Comparison of ENCODE assay signal across 1 cellular context in genomic region chr19:6372594-6373095, GRCh38.
TF ChIP-seq lines count a peak whose summit lies in the region.

Gene ALKBH7, plus strand, starts transcription at chr19:6372794. Its CDS starts 27 bp downstream, at chr19:6372821.

TF ChIP-seq in K562, 482 proteins besides CTCF, POLR2A, EP300 and RAD21 (continued from another document and continues in another):
- no peak for TF ChIP-seq FOXA3 (CRISPR knock-in tag; conservative IDR thresholded peaks at IDR 0.05 in 1 of 2, IDR thresholded peaks at IDR 0.05 in 1 of 2)
- TF ChIP-seq ZNF280A (IDR thresholded peaks at IDR 0.05; ENCODE audit: low read depth, partially characterized antibody): no peak
- TF ChIP-seq ZNF263 (CRISPR knock-in tag; IDR thresholded peaks at IDR 0.05; ENCODE audit: borderline replicate concordance): no peak
- TF ChIP-seq XRCC5 (IDR thresholded peaks at IDR 0.05; ENCODE audit: low read depth, low read length): 0 out of 2 replicates have a peak, but pooled peaks have one; percentile 21
- no peak for TF ChIP-seq NFE2 (IDR thresholded peaks at IDR 0.05; ENCODE audit: low read depth)
- no peak for TF ChIP-seq ZNF561 (CRISPR knock-in tag; conservative IDR thresholded peaks at IDR 0.05)
- TF ChIP-seq ZBTB9 (CRISPR knock-in tag; IDR thresholded peaks at IDR 0.05): no peak
- TF ChIP-seq, protein P1, sequence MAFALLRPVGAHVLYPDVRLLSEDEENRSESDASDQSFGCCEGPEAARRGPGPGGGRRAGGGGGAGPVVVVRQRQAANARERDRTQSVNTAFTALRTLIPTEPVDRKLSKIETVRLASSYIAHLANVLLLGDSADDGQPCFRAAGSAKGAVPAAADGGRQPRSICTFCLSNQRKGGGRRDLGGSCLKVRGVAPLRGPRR (CRISPR knock-in tag; IDR thresholded peaks at IDR 0.05): no peak
- no peak; the same call in 1 of the 2 replicates for TF ChIP-seq ZNF740 (CRISPR knock-in tag; IDR thresholded peaks at IDR 0.05)
- TF ChIP-seq ZNF740 (tag; IDR thresholded peaks at IDR 0.05): no peak
- no peak for TF ChIP-seq ZBTB49 (CRISPR knock-in tag; IDR thresholded peaks at IDR 0.05; ENCODE audit: borderline replicate concordance)
- no peak for TF ChIP-seq BRF1 (IDR thresholded peaks at IDR 0.05; ENCODE audit: borderline replicate concordance, extremely low read depth, insufficient read length)
- TF ChIP-seq HEY1 (CRISPR knock-in tag; IDR thresholded peaks at IDR 0.05; ENCODE audit: borderline replicate concordance): no peak
- TF ChIP-seq, protein P2, sequence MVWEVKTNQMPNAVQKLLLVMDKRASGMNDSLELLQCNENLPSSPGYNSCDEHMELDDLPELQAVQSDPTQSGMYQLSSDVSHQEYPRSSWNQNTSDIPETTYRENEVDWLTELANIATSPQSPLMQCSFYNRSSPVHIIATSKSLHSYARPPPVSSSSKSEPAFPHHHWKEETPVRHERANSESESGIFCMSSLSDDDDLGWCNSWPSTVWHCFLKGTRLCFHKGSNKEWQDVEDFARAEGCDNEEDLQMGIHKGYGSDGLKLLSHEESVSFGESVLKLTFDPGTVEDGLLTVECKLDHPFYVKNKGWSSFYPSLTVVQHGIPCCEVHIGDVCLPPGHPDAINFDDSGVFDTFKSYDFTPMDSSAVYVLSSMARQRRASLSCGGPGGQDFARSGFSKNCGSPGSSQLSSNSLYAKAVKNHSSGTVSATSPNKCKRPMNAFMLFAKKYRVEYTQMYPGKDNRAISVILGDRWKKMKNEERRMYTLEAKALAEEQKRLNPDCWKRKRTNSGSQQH (CRISPR knock-in tag; IDR thresholded peaks at IDR 0.05): no peak
- no peak for TF ChIP-seq ZNF695 (CRISPR knock-in tag; IDR thresholded peaks at IDR 0.05)
- TF ChIP-seq DACH1 (IDR thresholded peaks at IDR 0.05; ENCODE audit: partially characterized antibody): peak; percentile 14
- no peak for TF ChIP-seq FOXO4 (CRISPR knock-in tag; IDR thresholded peaks at IDR 0.05)
- TF ChIP-seq KLF13 (tag; IDR thresholded peaks at IDR 0.05; ENCODE audit: borderline replicate concordance, low read depth): no peak
- 0 out of 2 replicates have a peak, but pooled peaks have one; percentile 37 for TF ChIP-seq PHF21A (IDR thresholded peaks at IDR 0.05; ENCODE audit: borderline replicate concordance, low read depth)
- TF ChIP-seq FOS (IDR thresholded peaks at IDR 0.05; ENCODE audit: extremely low read depth, insufficient read length): peak; percentile 100
- TF ChIP-seq ZKSCAN3 (CRISPR knock-in tag; IDR thresholded peaks at IDR 0.05): no peak
- peak; percentile 98 for TF ChIP-seq SP1 (CRISPR knock-in tag; IDR thresholded peaks at IDR 0.05)
- no peak for TF ChIP-seq BRD4 (IDR thresholded peaks at IDR 0.05)
- no peak for TF ChIP-seq TCF7L2 (IDR thresholded peaks at IDR 0.05; ENCODE audit: low read depth, low read length)
- TF ChIP-seq ZZZ3 (IDR thresholded peaks at IDR 0.05): no peak
- no peak for TF ChIP-seq KAT8 (IDR thresholded peaks at IDR 0.05; ENCODE audit: low read depth)
- no peak for TF ChIP-seq ZNF76 (CRISPR knock-in tag; IDR thresholded peaks at IDR 0.05; ENCODE audit: borderline replicate concordance)
- no peak for TF ChIP-seq MCM3 (IDR thresholded peaks at IDR 0.05)
- no peak for TF ChIP-seq MAFG (tag; conservative IDR thresholded peaks at IDR 0.05)
- no peak for TF ChIP-seq SNRNP70 (optimal IDR thresholded peaks at IDR 0.05; ENCODE audit: low read depth, low read length)
- TF ChIP-seq ZNF354B (CRISPR knock-in tag; IDR thresholded peaks at IDR 0.05): no peak
- TF ChIP-seq, protein P3, sequence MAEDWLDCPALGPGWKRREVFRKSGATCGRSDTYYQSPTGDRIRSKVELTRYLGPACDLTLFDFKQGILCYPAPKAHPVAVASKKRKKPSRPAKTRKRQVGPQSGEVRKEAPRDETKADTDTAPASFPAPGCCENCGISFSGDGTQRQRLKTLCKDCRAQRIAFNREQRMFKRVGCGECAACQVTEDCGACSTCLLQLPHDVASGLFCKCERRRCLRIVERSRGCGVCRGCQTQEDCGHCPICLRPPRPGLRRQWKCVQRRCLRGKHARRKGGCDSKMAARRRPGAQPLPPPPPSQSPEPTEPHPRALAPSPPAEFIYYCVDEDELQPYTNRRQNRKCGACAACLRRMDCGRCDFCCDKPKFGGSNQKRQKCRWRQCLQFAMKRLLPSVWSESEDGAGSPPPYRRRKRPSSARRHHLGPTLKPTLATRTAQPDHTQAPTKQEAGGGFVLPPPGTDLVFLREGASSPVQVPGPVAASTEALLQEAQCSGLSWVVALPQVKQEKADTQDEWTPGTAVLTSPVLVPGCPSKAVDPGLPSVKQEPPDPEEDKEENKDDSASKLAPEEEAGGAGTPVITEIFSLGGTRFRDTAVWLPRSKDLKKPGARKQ (CRISPR knock-in tag; IDR thresholded peaks at IDR 0.05): no peak
- TF ChIP-seq, protein P4, sequence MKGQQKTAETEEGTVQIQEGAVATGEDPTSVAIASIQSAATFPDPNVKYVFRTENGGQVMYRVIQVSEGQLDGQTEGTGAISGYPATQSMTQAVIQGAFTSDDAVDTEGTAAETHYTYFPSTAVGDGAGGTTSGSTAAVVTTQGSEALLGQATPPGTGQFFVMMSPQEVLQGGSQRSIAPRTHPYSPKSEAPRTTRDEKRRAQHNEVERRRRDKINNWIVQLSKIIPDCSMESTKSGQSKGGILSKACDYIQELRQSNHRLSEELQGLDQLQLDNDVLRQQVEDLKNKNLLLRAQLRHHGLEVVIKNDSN (CRISPR knock-in tag; IDR thresholded peaks at IDR 0.05): no peak
- no peak for TF ChIP-seq PTTG1 (tag; IDR thresholded peaks at IDR 0.05; ENCODE audit: low read depth)
- TF ChIP-seq MBD2 (IDR thresholded peaks at IDR 0.05; ENCODE audit: borderline replicate concordance, low read depth): peak; percentile 100
- no peak for TF ChIP-seq U2AF1 (optimal IDR thresholded peaks at IDR 0.05; ENCODE audit: low read depth, low read length)
- TF ChIP-seq CBFA2T3 (IDR thresholded peaks at IDR 0.05): no peak
- peak; percentile 38; the same call in 1 of the 2 replicates for TF ChIP-seq PML (IDR thresholded peaks at IDR 0.05; ENCODE audit: low read length)
- no peak; the same call in 1 of the 2 replicates for TF ChIP-seq KLF16 (IDR thresholded peaks at IDR 0.05)
- TF ChIP-seq EGR1 (conservative IDR thresholded peaks at IDR 0.05): peak; percentile 87
- TF ChIP-seq TAF1 (IDR thresholded peaks at IDR 0.05; ENCODE audit: control insufficient read depth, extremely low read depth, insufficient read depth, low read length, severe bottlenecking): peak; percentile 34
- no peak for TF ChIP-seq TRIM28 (IDR thresholded peaks at IDR 0.05)
- TF ChIP-seq MTA2 (IDR thresholded peaks at IDR 0.05; ENCODE audit: low read depth): no peak
- no peak for TF ChIP-seq ZBTB11 (CRISPR knock-in tag; IDR thresholded peaks at IDR 0.05)
- no peak for TF ChIP-seq PRPF4 (IDR thresholded peaks at IDR 0.05; ENCODE audit: insufficient read depth, low read depth, low read length, poor library complexity, severe bottlenecking)
- peak; percentile 19; the same call in 1 of the 2 replicates for TF ChIP-seq MYC (IDR thresholded peaks at IDR 0.05; ENCODE audit: low read depth, low read length)
- no peak for TF ChIP-seq MYC (CRISPR knock-in tag; IDR thresholded peaks at IDR 0.05; ENCODE audit: borderline replicate concordance, low read depth)
- TF ChIP-seq, protein P5, sequence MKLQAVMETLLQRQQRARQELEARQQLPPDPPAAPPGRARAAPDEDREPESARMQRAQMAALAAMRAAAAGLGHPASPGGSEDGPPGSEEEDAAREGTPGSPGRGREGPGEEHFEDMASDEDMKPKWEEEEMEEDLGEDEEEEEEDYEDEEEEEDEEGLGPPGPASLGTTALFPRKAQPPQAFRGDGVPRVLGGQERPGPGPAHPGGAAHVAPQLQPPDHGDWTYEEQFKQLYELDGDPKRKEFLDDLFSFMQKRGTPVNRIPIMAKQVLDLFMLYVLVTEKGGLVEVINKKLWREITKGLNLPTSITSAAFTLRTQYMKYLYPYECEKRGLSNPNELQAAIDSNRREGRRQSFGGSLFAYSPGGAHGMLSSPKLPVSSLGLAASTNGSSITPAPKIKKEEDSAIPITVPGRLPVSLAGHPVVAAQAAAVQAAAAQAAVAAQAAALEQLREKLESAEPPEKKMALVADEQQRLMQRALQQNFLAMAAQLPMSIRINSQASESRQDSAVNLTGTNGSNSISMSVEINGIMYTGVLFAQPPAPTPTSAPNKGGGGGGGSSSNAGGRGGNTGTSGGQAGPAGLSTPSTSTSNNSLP (IDR thresholded peaks at IDR 0.05; ENCODE audit: borderline replicate concordance, low read depth, low read length): no peak
- no peak for TF ChIP-seq RAD51 (IDR thresholded peaks at IDR 0.05; ENCODE audit: borderline replicate concordance, low read depth)
- no peak for TF ChIP-seq CBX5 (IDR thresholded peaks at IDR 0.05; ENCODE audit: borderline replicate concordance, low read depth)
- peak; percentile 87; the same call in 1 of the 2 replicates for TF ChIP-seq PHF8 (IDR thresholded peaks at IDR 0.05; ENCODE audit: borderline replicate concordance, low read length)
